Comparison of ENCODE assay signal across 10 cellular contexts in the genomic region with DNA sequence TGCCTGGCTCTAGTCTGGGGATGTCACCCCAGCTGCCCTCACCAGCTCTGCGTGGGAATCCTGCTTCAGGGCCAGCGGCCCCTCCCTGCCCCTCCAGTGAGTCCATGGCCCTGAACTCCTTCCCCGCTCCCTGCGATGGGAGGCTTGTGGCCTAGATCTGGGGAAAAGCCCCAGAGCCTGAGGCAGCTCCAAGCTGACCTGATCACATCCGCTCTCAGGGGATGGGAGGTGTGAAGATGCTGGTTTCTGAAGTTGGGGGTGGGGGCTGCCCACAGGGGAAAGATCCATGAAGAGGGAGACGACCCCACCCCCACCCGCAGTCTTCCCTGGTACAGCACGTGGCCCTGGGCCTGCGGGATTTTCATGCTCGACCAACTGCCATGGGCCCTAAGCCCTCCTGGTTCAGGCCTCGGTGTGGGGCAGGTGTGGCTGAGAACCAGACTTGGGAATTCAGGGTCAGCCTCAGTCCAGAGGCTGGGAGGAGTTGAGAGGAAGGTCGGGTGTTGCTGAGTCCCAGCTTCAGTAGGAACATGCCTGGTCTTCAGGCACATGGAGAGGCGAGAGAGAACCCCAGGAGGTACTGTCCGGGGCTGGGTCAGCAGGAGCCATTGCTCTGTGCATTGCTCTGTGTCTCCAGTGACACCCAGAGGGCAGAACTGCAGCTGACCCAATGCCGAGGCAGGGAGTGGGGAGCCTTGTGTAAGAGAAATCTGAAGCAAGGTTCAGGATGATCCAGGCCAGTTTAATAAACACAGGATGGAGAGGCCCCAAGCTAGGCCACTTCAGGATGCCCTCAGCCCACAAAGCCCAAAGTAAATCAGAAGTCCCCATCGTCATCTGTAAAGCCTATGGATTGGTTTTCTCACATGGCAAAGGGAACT.
DNase-seq lines count a peak whose midpoint lies in the region; ATAC-seq and TF ChIP-seq lines count a peak whose summit lies in the region.
"Had no signal": no experiment of that assay in that cellular context is flagged by ENCODE, and none has a peak within 500 bp of the region (broad histone marks: within the 10 kb centered on the region; RNA-seq: fewer than 3 reads in every experiment).

No MANE protein-coding gene starts in this region.

- CTCF ChIA-PET in Panc1 (lab: Charles Lee) = no interaction called here

- peak; percentile 45 for TF ChIP-seq CTCF in GM12873 (IDR thresholded peaks at IDR 0.05; ENCODE audit: insufficient read depth, low read depth, low read length, missing control alignments)
- TF ChIP-seq CTCF in Panc1 (IDR thresholded peaks at IDR 0.05) = peak; percentile 54
- TF ChIP-seq CTCF in gastroesophageal sphincter (IDR thresholded peaks at IDR 0.05) = peak in 1 of 4 experiments; percentile 9
- no peak for TF ChIP-seq CTCF in sigmoid colon (IDR thresholded peaks at IDR 0.05)

- TF ChIP-seq EP300 in gastroesophageal sphincter (IDR thresholded peaks at IDR 0.05) (no peak), sigmoid colon (IDR thresholded peaks at IDR 0.05) (no peak)

- H3K9me3 ChIP-seq in Panc1 (ENCODE audit: control insufficient read depth, insufficient read depth, low read depth, low read length) (no peaks in the 10 kb centered on the region), gastroesophageal sphincter (no peaks in the 10 kb centered on the region), sigmoid colon (no peaks in the 10 kb centered on the region)

- intact Hi-C loops in Panc1 (cut with micrococcal nuclease; ENCODE audit: unreplicated experiment) = no loop called here
- intact Hi-C loops in sigmoid colon (cut with DNase I) = no loop called here

- no TSS peak for BruUV-seq in Panc1 (replicated peaks; lab: Mats Ljungman, UMichigan)

- no peak overlapping the region for H3K27ac ChIP-seq in Panc1 (ENCODE audit: low read length)
- H3K27ac ChIP-seq in gastroesophageal sphincter = peak overlapping the region in 3 of 4 donors; percentile 88 to 93 (median 89)
- peak overlapping the region in 1 of 4 donors; percentile 86 for H3K27ac ChIP-seq in sigmoid colon
- H3K27ac ChIP-seq: parathyroid adenoma had no signal

- TF ChIP-seq POLR2A in gastroesophageal sphincter (IDR thresholded peaks at IDR 0.05) (no peak), sigmoid colon (IDR thresholded peaks at IDR 0.05) (no peak)

- no peaks in the 10 kb centered on the region; the same call in 1 of the 2 replicates for H3K27me3 ChIP-seq in Panc1 (ENCODE audit: control insufficient read depth, insufficient read depth, low read length)
- H3K27me3 ChIP-seq in gastroesophageal sphincter = no peaks in the 10 kb centered on the region
- no peaks in the 10 kb centered on the region for H3K27me3 ChIP-seq in sigmoid colon

- in situ Hi-C loops in Panc1 (cut with HindIII; ENCODE audit: low pct_unique_long_range_greater_than_20kb, low sequenced_read_pairs) = no loop called here

- H3K4me3 ChIP-seq in Panc1 (ENCODE audit: low read depth in 2 of 2, low read length in 2 of 2) (no peak overlapping the region), gastroesophageal sphincter (no peak overlapping the region), sigmoid colon (no peak overlapping the region)

- POLR2A ChIA-PET in Panc1 (lab: Charles Lee) = no interaction called here

- H3K4me1 ChIP-seq in Panc1 (ENCODE audit: control insufficient read depth, insufficient read depth, low read length) (no peaks in the 10 kb centered on the region), gastroesophageal sphincter (peaks cover 6 to 76% (median 29%) of the 10 kb centered on the region in 3 donors), sigmoid colon (peaks cover 0 to 41% (median 32%) of the 10 kb centered on the region in 4 donors)
- H3K4me1 ChIP-seq: parathyroid adenoma had no signal

- no peaks in the 10 kb centered on the region for H3K36me3 ChIP-seq in Panc1 (ENCODE audit: control insufficient read depth, insufficient read depth, low read length)
- H3K36me3 ChIP-seq in gastroesophageal sphincter = no peaks in the 10 kb centered on the region
- no peaks in the 10 kb centered on the region for H3K36me3 ChIP-seq in sigmoid colon

- DNase-seq in Panc1 (ENCODE audit: low read depth, low spot score) (no peak), sigmoid colon (peak; percentile 56), DMS 273 (lab: John Stamatoyannopoulos, UW; ENCODE audit: unreplicated experiment) (no peak), cerebellum (ENCODE audit: low spot score) (no peak)
- DNase-seq: NCI-H226, T1000 had no signal

- 72 to 100% methylated on average over 1 to 3 of the region's 16 CpGs for WGBS in gastroesophageal sphincter (ENCODE audit: low coverage in 1 of 2), 2 donors
- 89 to 91% methylated on average over 16 of the region's 16 CpGs for WGBS in sigmoid colon, 2 donors

- ATAC-seq in Panc1 (peak; percentile 76; the same call in 1 of the 2 replicates), gastroesophageal sphincter (no peak), esophagus mucosa (no peak)

Comparison
In these comparisons a context has a peak if more than half of its experiments do, and no peak if none do; other contexts are left out.
1. CTCF ChIP-seq: peak in GM12873 (single experiment) and Panc1 (single experiment); none in sigmoid colon (0 of 4).